1 cellular context compared by ENCODE assay signal in genomic region chr1:3320246-3321152, GRCh38.
A peak's percentile ranks its signal among the peaks of the same experiment; 100 is the strongest.
TF ChIP-seq lines count a peak whose summit lies in the region.

No MANE protein-coding gene starts in this region.

TF ChIP-seq in HepG2, 621 proteins besides CTCF, POLR2A, EP300 and RAD21 (continued from another document):
- TF ChIP-seq, protein P1, sequence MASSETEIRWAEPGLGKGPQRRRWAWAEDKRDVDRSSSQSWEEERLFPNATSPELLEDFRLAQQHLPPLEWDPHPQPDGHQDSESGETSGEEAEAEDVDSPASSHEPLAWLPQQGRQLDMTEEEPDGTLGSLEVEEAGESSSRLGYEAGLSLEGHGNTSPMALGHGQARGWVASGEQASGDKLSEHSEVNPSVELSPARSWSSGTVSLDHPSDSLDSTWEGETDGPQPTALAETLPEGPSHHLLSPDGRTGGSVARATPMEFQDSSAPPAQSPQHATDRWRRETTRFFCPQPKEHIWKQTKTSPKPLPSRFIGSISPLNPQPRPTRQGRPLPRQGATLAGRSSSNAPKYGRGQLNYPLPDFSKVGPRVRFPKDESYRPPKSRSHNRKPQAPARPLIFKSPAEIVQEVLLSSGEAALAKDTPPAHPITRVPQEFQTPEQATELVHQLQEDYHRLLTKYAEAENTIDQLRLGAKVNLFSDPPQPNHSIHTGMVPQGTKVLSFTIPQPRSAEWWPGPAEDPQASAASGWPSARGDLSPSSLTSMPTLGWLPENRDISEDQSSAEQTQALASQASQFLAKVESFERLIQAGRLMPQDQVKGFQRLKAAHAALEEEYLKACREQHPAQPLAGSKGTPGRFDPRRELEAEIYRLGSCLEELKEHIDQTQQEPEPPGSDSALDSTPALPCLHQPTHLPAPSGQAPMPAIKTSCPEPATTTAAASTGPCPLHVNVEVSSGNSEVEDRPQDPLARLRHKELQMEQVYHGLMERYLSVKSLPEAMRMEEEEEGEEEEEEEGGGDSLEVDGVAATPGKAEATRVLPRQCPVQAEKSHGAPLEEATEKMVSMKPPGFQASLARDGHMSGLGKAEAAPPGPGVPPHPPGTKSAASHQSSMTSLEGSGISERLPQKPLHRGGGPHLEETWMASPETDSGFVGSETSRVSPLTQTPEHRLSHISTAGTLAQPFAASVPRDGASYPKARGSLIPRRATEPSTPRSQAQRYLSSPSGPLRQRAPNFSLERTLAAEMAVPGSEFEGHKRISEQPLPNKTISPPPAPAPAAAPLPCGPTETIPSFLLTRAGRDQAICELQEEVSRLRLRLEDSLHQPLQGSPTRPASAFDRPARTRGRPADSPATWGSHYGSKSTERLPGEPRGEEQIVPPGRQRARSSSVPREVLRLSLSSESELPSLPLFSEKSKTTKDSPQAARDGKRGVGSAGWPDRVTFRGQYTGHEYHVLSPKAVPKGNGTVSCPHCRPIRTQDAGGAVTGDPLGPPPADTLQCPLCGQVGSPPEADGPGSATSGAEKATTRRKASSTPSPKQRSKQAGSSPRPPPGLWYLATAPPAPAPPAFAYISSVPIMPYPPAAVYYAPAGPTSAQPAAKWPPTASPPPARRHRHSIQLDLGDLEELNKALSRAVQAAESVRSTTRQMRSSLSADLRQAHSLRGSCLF (CRISPR knock-in tag; IDR thresholded peaks at IDR 0.05; ENCODE audit: borderline replicate concordance) = no peak
- TF ChIP-seq SMARCC2 (IDR thresholded peaks at IDR 0.05) (peak; percentile 30; the same call in 1 of the 2 replicates), ZFP1 (CRISPR knock-in tag; IDR thresholded peaks at IDR 0.05) (peak; percentile 72; the same call in 1 of the 2 replicates), BRD4 (CRISPR knock-in tag; IDR thresholded peaks at IDR 0.05) (peak; percentile 95), PHF20 (CRISPR knock-in tag; IDR thresholded peaks at IDR 0.05) (peak; percentile 47), REST (IDR thresholded peaks at IDR 0.05; ENCODE audit: borderline replicate concordance in 1 of 2, low read depth in 1 of 2, low read length in 2 of 2) (peak in 1 of 2 experiments; percentile 73; a peak in 2 of 4 replicates), REL (CRISPR knock-in tag; conservative IDR thresholded peaks at IDR 0.05) (no peak), ATRX (CRISPR knock-in tag; IDR thresholded peaks at IDR 0.05; ENCODE audit: borderline replicate concordance) (no peak), ZHX1 (CRISPR knock-in tag; IDR thresholded peaks at IDR 0.05; ENCODE audit: low read depth) (no peak; the same call in 1 of the 2 replicates), RFXANK (CRISPR knock-in tag; IDR thresholded peaks at IDR 0.05) (peak; percentile 49; the same call in 1 of the 2 replicates), PTBP1 (IDR thresholded peaks at IDR 0.05; ENCODE audit: low read depth, low read length, poor library complexity, severe bottlenecking) (no peak), IRF2 (CRISPR knock-in tag; IDR thresholded peaks at IDR 0.05) (peak; percentile 98), PITX1 (CRISPR knock-in tag; IDR thresholded peaks at IDR 0.05) (peak; percentile 97)
- TF ChIP-seq, protein P2, sequence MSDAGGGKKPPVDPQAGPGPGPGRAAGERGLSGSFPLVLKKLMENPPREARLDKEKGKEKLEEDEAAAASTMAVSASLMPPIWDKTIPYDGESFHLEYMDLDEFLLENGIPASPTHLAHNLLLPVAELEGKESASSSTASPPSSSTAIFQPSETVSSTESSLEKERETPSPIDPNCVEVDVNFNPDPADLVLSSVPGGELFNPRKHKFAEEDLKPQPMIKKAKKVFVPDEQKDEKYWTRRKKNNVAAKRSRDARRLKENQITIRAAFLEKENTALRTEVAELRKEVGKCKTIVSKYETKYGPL (CRISPR knock-in tag; IDR thresholded peaks at IDR 0.05) = no peak
